In genomic region chr15:90213123-90213817, GRCh38 we compare ENCODE assay signal across 11 cellular contexts. TPM values are rescaled to one million over a fixed set of nuclear protein-coding genes. Genes with fewer than 3 reads are reported as not detected.
DNase-seq lines count a peak whose midpoint lies in the region; ATAC-seq and TF ChIP-seq lines count a peak whose summit lies in the region.
"Had no signal": no experiment of that assay in that cellular context is flagged by ENCODE, and none has a peak within 500 bp of the region (broad histone marks: within the 10 kb centered on the region; RNA-seq: fewer than 3 reads in every experiment).

No MANE protein-coding gene starts in this region.

- ATAC-seq in Right ventricle myocardium superior (ENCODE audit: poor library complexity) (peak; percentile 34), lung (ENCODE audit: insufficient read depth, low FRiP score) (peak; percentile 45), upper lobe of left lung (ENCODE audit: low FRiP score in 2 of 2) (peak; percentile 38 to 77), HG03565 (IDR thresholded peaks at IDR 0.05; ENCODE audit: unreplicated experiment) (no peak), HG03342 (IDR thresholded peaks at IDR 0.05; ENCODE audit: unreplicated experiment) (no peak)

- TF ChIP-seq POLR2A in adrenal gland (IDR thresholded peaks at IDR 0.05) (no peak), upper lobe of left lung (IDR thresholded peaks at IDR 0.05) (no peak)

- H3K27ac ChIP-seq in adrenal gland (peak overlapping the region in 3 of 5 donors; percentile 19 to 57 (median 46)), lung (ENCODE audit: low read depth in 1 of 2, low read length in 1 of 2) (peak overlapping the region in 1 of 2 donors; percentile 68), upper lobe of left lung (peak overlapping the region; percentile 42 to 77 (median 55))

- peaks cover 0 to 24% of the 10 kb centered on the region in 2 donors for H3K36me3 ChIP-seq in adrenal gland (replicated peaks in 1 of 2)
- peaks cover 2 to 10% of the 10 kb centered on the region in 2 donors for H3K36me3 ChIP-seq in lung (ENCODE audit: control insufficient read depth in 2 of 2, insufficient read depth in 2 of 2, low read length in 2 of 2)
- peaks cover 0 to 22% (median 5%) of the 10 kb centered on the region in 4 donors for H3K36me3 ChIP-seq in upper lobe of left lung

- H3K4me1 ChIP-seq in adrenal gland (replicated peaks in 1 of 2) (peaks cover 14 to 34% of the 10 kb centered on the region in 2 donors), lung (ENCODE audit: control insufficient read depth in 2 of 2, insufficient read depth in 2 of 2, low read length in 2 of 2) (peaks cover 0 to 11% of the 10 kb centered on the region in 2 donors), upper lobe of left lung (peaks cover 26 to 52% (median 33%) of the 10 kb centered on the region in 4 donors)

- H3K4me3 ChIP-seq in adrenal gland, result no peak overlapping the region
- no peak overlapping the region for H3K4me3 ChIP-seq in lung
- H3K4me3 ChIP-seq in upper lobe of left lung, result no peak overlapping the region

- no peak for TF ChIP-seq EP300 in upper lobe of left lung (IDR thresholded peaks at IDR 0.05)

- no peaks in the 10 kb centered on the region for H3K9me3 ChIP-seq in adrenal gland (replicated peaks in 1 of 3)
- H3K9me3 ChIP-seq in lung (ENCODE audit: control insufficient read depth in 2 of 2, insufficient read depth in 1 of 2, low read length in 1 of 2), result no peaks in the 10 kb centered on the region
- no peaks in the 10 kb centered on the region for H3K9me3 ChIP-seq in upper lobe of left lung

- H3K27me3 ChIP-seq in adrenal gland, result no peaks in the 10 kb centered on the region
- no peaks in the 10 kb centered on the region for H3K27me3 ChIP-seq in lung (ENCODE audit: control insufficient read depth, insufficient read depth)
- no peaks in the 10 kb centered on the region for H3K27me3 ChIP-seq in upper lobe of left lung

- 65 to 67% (median 66%) methylated on average over 12 of the region's 12 CpGs for WGBS in adrenal gland, 4 donors
- WGBS in lung, 2 donors, result 59 to 70% methylated on average over 12 of the region's 12 CpGs
- 56 to 68% methylated on average over 12 of the region's 12 CpGs for WGBS in upper lobe of left lung, 2 donors

- TF ChIP-seq CTCF in adrenal gland (IDR thresholded peaks at IDR 0.05) (no peak), lung (IDR thresholded peaks at IDR 0.05; ENCODE audit: control extremely low read depth, extremely low read depth) (no peak), upper lobe of left lung (IDR thresholded peaks at IDR 0.05) (no peak)

- intact Hi-C loops in Right ventricle myocardium superior (cut with DNase I), result no loop called here
- intact Hi-C loops in cardiac septum (cut with DNase I), result no loop called here
- intact Hi-C loops in adrenal gland (cut with DNase I), result no loop called here

- no peak for DNase-seq in Right ventricle myocardium superior
- no peak for DNase-seq in cardiac septum (ENCODE audit: low spot score)
- DNase-seq in adrenal gland, result no peak
- peak; percentile 74 for DNase-seq in lung (ENCODE audit: low spot score)
- peak in 1 of 2 donors; percentile 84 for DNase-seq in upper lobe of left lung
- no peak for DNase-seq in SHP77 (lab: John Stamatoyannopoulos, UW)
- DNase-seq: NCI-H446; stimulated activated CD4-positive, alpha-beta T cell treated with anti-CD3 and anti-CD28 coated beads, Interleukin-12 subunit alpha, Interleukin-12 subunit beta, amount 100 ng/mL, for 4 hours; stimulated activated naive CD4-positive, alpha-beta T cell treated with Interleukin-2 at 50 U/mL for 16 hours had no signal

RNA-seq across cellular contexts. Expression of gene SEMA4B, which starts 12.1 kb away (rescaled TPM):
- total RNA-seq in Right ventricle myocardium superior (24.6 TPM), cardiac septum (21.2 TPM), adrenal gland (100 to 1,000 TPM in 4 of 8 donors, 10 to 100 TPM in 4; 27.5 to 155 (median 97.3) TPM), lung (10 to 100 TPM; 59.1 to 87.5 TPM), upper lobe of left lung (10 to 100 TPM; 47.6 to 81.3 (median 55.9) TPM)
- polyA plus RNA-seq in adrenal gland (10 to 100 TPM; 20.2 to 50.3 (median 41.6) TPM), lung (10 to 100 TPM; 24.0 to 80.4 TPM)

RNA-seq across cellular contexts. Expression of gene CIB1, which starts 20.5 kb away (rescaled TPM):
- total RNA-seq in Right ventricle myocardium superior (71.6 TPM), cardiac septum (69.9 TPM), adrenal gland (100 to 1,000 TPM in 5 of 8 donors, 10 to 100 TPM in 3; 38.8 to 191 (median 121) TPM), lung (100 to 1,000 TPM in 1 of 2 donors, 10 to 100 TPM in 1; 38.2 to 116 TPM), upper lobe of left lung (10 to 100 TPM; 40.9 to 89.6 (median 75.5) TPM)
- polyA plus RNA-seq in adrenal gland (100 to 1,000 TPM; 138 to 259 (median 141) TPM), lung (100 to 1,000 TPM; 142 to 189 TPM)

RNA-seq across cellular contexts. Expression of gene GDPGP1, which starts 20.7 kb away (rescaled TPM):
- total RNA-seq in Right ventricle myocardium superior (9.1 TPM), cardiac septum (10.6 TPM), adrenal gland (10 to 100 TPM in 5 of 8 donors, 1 to 10 TPM in 3; 7.0 to 17.1 (median 10.4) TPM), lung (10 to 100 TPM in 1 of 2 donors, 1 to 10 TPM in 1; 6.0 to 11.0 TPM), upper lobe of left lung (10 to 100 TPM in 3 of 6 donors, 1 to 10 TPM in 3; 7.2 to 27.2 (median 10.3) TPM)
- polyA plus RNA-seq in adrenal gland (1 to 10 TPM; 2.6 to 4.7 (median 2.9) TPM), lung (1 to 10 TPM; 3.4 to 4.4 TPM)

RNA-seq across cellular contexts. Expression of gene TTLL13, which starts 36.1 kb away (rescaled TPM):
- not detected for total RNA-seq in Right ventricle myocardium superior
- total RNA-seq in cardiac septum, result 0.16 TPM
- total RNA-seq in adrenal gland, result under 1 TPM in 3 of 8 donors, not detected in 5; 0.28 to 0.43 (median 0.42) TPM
- polyA plus RNA-seq in adrenal gland, result 1 to 10 TPM in 1 of 3 donors, under 1 TPM in 2; 0.11 to 1.9 (median 0.20) TPM
- 1 to 10 TPM in 1 of 2 donors, under 1 TPM in 1; 0.34 to 1.4 TPM for total RNA-seq in lung
- under 1 TPM; 0.11 to 0.12 TPM for polyA plus RNA-seq in lung
- under 1 TPM in 3 of 6 donors, not detected in 3; 0.39 to 0.89 (median 0.49) TPM for total RNA-seq in upper lobe of left lung

RNA-seq across cellular contexts. Expression of gene NGRN, which starts 52.2 kb away (rescaled TPM):
- 122 TPM for total RNA-seq in Right ventricle myocardium superior
- total RNA-seq in cardiac septum, result 111 TPM
- 100 to 1,000 TPM in 5 of 8 donors, 10 to 100 TPM in 3; 61.4 to 131 (median 103) TPM for total RNA-seq in adrenal gland
- polyA plus RNA-seq in adrenal gland, result 100 to 1,000 TPM in 1 of 3 donors, 10 to 100 TPM in 2; 53.5 to 133 (median 56.3) TPM
- 10 to 100 TPM; 85.2 to 89.2 TPM for total RNA-seq in lung
- polyA plus RNA-seq in lung, result 10 to 100 TPM; 55.2 to 57.3 TPM
- total RNA-seq in upper lobe of left lung, result 10 to 100 TPM; 35.6 to 74.2 (median 62.6) TPM

Comparison
In these comparisons a context has a peak if more than half of its experiments do, and no peak if none do; other contexts are left out.
1. ATAC-seq: peak in Right ventricle myocardium superior (single experiment), lung (single experiment) and upper lobe of left lung (2 of 2); none in HG03565 (single experiment) and HG03342 (single experiment).